Comparison of ENCODE assay signal across 17 cellular contexts in the genomic region with DNA sequence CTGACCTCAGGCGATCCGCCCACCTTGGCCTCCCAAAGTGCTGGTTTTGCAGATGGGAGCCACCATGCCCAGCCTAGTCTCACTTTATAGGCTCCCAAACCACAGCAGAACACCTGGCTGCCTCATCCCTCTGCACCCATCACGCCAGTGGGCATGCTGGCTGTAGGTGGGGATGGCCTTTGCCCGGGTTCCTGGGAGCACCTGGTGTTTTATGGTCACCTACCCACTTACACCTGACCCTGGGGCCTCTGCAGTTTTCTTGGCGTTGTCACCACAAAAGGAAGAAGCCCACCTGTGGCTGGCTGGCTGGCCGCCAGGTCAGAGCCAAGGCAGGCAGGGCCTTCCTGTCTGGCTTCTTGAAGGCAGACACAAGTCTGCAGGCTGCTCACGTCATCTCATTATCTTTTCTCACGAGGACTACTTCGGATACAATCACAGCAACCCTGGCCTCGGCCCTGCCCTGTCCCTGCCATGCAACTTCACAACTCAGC. TPM values are rescaled to one million over a fixed set of nuclear protein-coding genes. Genes with fewer than 3 reads are reported as not detected.
A peak's percentile ranks its signal among the peaks of the same experiment; 100 is the strongest.
DNase-seq lines count a peak whose midpoint lies in the region; ATAC-seq, FAIRE-seq and TF ChIP-seq lines count a peak whose summit lies in the region.
"Had no signal": no experiment of that assay in that cellular context is flagged by ENCODE, and none has a peak within 500 bp of the region (broad histone marks: within the 10 kb centered on the region; RNA-seq: fewer than 3 reads in every experiment).

No MANE protein-coding gene starts in this region.

- peaks cover 43% of the 10 kb centered on the region for H3K36me3 Mint-ChIP-seq in activated T-cell treated with anti-CD3 and anti-CD28 coated beads, Interleukin-2, amount 50 U/mL, for 24 hours (ENCODE audit: low read depth)
- peaks cover 3% of the 10 kb centered on the region for H3K36me3 Mint-ChIP-seq in activated naive CD8-positive, alpha-beta T cell treated with anti-CD3 and anti-CD28 coated beads for 36 hours
- peaks cover 7% of the 10 kb centered on the region for H3K36me3 Mint-ChIP-seq in progenitor cell of endocrine pancreas (ENCODE audit: insufficient read depth)

- no peak overlapping the region for H3K4me3 Mint-ChIP-seq in activated T-cell treated with anti-CD3 and anti-CD28 coated beads, Interleukin-2, amount 50 U/mL, for 24 hours
- no peak overlapping the region for H3K4me3 Mint-ChIP-seq in activated naive CD8-positive, alpha-beta T cell treated with anti-CD3 and anti-CD28 coated beads for 36 hours
- H3K4me3 Mint-ChIP-seq in progenitor cell of endocrine pancreas (ENCODE audit: low read depth), result no peak overlapping the region
- H3K4me3 Mint-ChIP-seq: memory B cell had no signal

- TF ChIP-seq RAD21 in Ishikawa (IDR thresholded peaks at IDR 0.05; ENCODE audit: low read depth), result no peak

- no peaks in the 10 kb centered on the region for H3K27me3 Mint-ChIP-seq in activated T-cell treated with anti-CD3 and anti-CD28 coated beads, Interleukin-2, amount 50 U/mL, for 24 hours
- H3K27me3 Mint-ChIP-seq in activated naive CD8-positive, alpha-beta T cell treated with anti-CD3 and anti-CD28 coated beads for 36 hours, result no peaks in the 10 kb centered on the region
- no peaks in the 10 kb centered on the region for H3K27me3 Mint-ChIP-seq in progenitor cell of endocrine pancreas
- H3K27me3 Mint-ChIP-seq: memory B cell had no signal

- H3K9me3 Mint-ChIP-seq in activated T-cell treated with anti-CD3 and anti-CD28 coated beads, Interleukin-2, amount 50 U/mL, for 24 hours, result no peaks in the 10 kb centered on the region
- H3K9me3 Mint-ChIP-seq in activated naive CD8-positive, alpha-beta T cell treated with anti-CD3 and anti-CD28 coated beads for 36 hours, result no peaks in the 10 kb centered on the region
- no peaks in the 10 kb centered on the region for H3K9me3 Mint-ChIP-seq in progenitor cell of endocrine pancreas (ENCODE audit: low read depth)
- H3K9me3 Mint-ChIP-seq: memory B cell had no signal

- peak; percentile 39 for DNase-seq in activated T-cell treated with anti-CD3 and anti-CD28 coated beads, Interleukin-2, amount 50 U/mL, for 24 hours
- DNase-seq in activated T-cell treated with anti-CD3 and anti-CD28 coated beads for 4 hours (no peak), progenitor cell of endocrine pancreas (ENCODE audit: low spot score, unreplicated experiment) (no peak), NOMO-1 treated with dmso at 0.1 percent for 144 hours (lab: John Stamatoyannopoulos, UW; ENCODE audit: unreplicated experiment) (no peak), urothelium cell line (ENCODE audit: low spot score) (no peak)
- DNase-seq in activated naive CD8-positive, alpha-beta T cell treated with anti-CD3 and anti-CD28 coated beads for 36 hours, result no peak
- DNase-seq: activated CD4-positive, alpha-beta T cell treated with anti-CD3 and anti-CD28 coated beads, Interleukin-2, amount 50 U/mL, for 48 hours; activated T-cell treated with anti-CD3 and anti-CD28 coated beads, Interleukin-2, amount 50 U/mL, for 48 hours; DMS79; effector CD8-positive, alpha-beta T cell; NCI-H2081; NCI-H748 treated with DMSO at 0.1 percent for 48 hours; stimulated activated naive CD8-positive, alpha-beta T cell treated with anti-CD3 and anti-CD28 coated beads, Interleukin-15, Interleukin-2, amounts not matched to agents 100 U/mL and 50 U/mL, for 24 hours had no signal

- TF ChIP-seq CTCF in progenitor cell of endocrine pancreas (IDR thresholded peaks at IDR 0.05; ENCODE audit: unreplicated experiment), result no peak

- peak overlapping the region; percentile 50 for H3K27ac Mint-ChIP-seq in activated T-cell treated with anti-CD3 and anti-CD28 coated beads, Interleukin-2, amount 50 U/mL, for 24 hours
- peak overlapping the region; percentile 7 for H3K27ac Mint-ChIP-seq in activated naive CD8-positive, alpha-beta T cell treated with anti-CD3 and anti-CD28 coated beads for 36 hours
- peak overlapping the region; percentile 69 for H3K27ac Mint-ChIP-seq in progenitor cell of endocrine pancreas
- H3K27ac Mint-ChIP-seq: memory B cell had no signal

- TF ChIP-seq EP300 in Ishikawa (IDR thresholded peaks at IDR 0.05; ENCODE audit: borderline replicate concordance), result no peak

- FAIRE-seq in urothelium cell line (lab: Jason Lieb, UNC), result no peak
- FAIRE-seq: RCC 7860 had no signal

- H3K4me1 Mint-ChIP-seq in activated T-cell treated with anti-CD3 and anti-CD28 coated beads, Interleukin-2, amount 50 U/mL, for 24 hours (ENCODE audit: low read depth), result no peaks in the 10 kb centered on the region
- no peaks in the 10 kb centered on the region for H3K4me1 Mint-ChIP-seq in activated naive CD8-positive, alpha-beta T cell treated with anti-CD3 and anti-CD28 coated beads for 36 hours
- peaks cover 2% of the 10 kb centered on the region for H3K4me1 Mint-ChIP-seq in progenitor cell of endocrine pancreas (ENCODE audit: low read depth)
- H3K4me1 Mint-ChIP-seq: memory B cell had no signal

- ATAC-seq in HG03045 (IDR thresholded peaks at IDR 0.05; ENCODE audit: unreplicated experiment), result no peak

TF ChIP-seq in Ishikawa, 13 proteins besides CTCF, POLR2A, EP300 and RAD21:
- TF ChIP-seq CEBPB (IDR thresholded peaks at IDR 0.05) (no peak), EGR1 (IDR thresholded peaks at IDR 0.05) (no peak), NFIC (IDR thresholded peaks at IDR 0.05) (peak; percentile 54; the same call in 1 of the 2 replicates), TAF1 (IDR thresholded peaks at IDR 0.05; ENCODE audit: low read depth) (no peak)
TF ChIP-seq in Ishikawa: peak in this region for 1.

RNA-seq across cellular contexts. Expression of gene RRP7A, which starts 8.2 kb away (rescaled TPM):
- 100 to 1,000 TPM; 184 to 193 TPM for total RNA-seq in activated naive CD8-positive, alpha-beta T cell treated with anti-CD3 and anti-CD28 coated beads for 36 hours
- 58.3 and 59.1 TPM in 2 replicates for total RNA-seq in progenitor cell of endocrine pancreas

RNA-seq across cellular contexts. Expression of gene SERHL2, which starts 42.3 kb away (rescaled TPM):
- 1 to 10 TPM; 2.1 to 2.3 TPM for total RNA-seq in activated naive CD8-positive, alpha-beta T cell treated with anti-CD3 and anti-CD28 coated beads for 36 hours
- total RNA-seq in progenitor cell of endocrine pancreas, result 0.69 and 1.0 TPM in 2 replicates

Comparison
In these comparisons a context has a peak if more than half of its experiments do, and no peak if none do; other contexts are left out.
1. H3K27ac Mint-ChIP-seq: peak in every context shown above with its lines; median percentile 69 in progenitor cell of endocrine pancreas; 50 in activated T-cell treated with anti-CD3 and anti-CD28 coated beads, Interleukin-2, amount 50 U/mL, for 24 hours; 7 in activated naive CD8-positive, alpha-beta T cell treated with anti-CD3 and anti-CD28 coated beads for 36 hours.